35 cellular contexts compared by ENCODE assay signal in genomic region chr20:52064936-52065335, GRCh38.
"Had no signal": no experiment of that assay in that cellular context is flagged by ENCODE, and none has a peak within 500 bp of the region (broad histone marks: within the 10 kb centered on the region; RNA-seq: fewer than 3 reads in every experiment).

No MANE protein-coding gene starts in this region.

- H3K27me3 ChIP-seq: MG63 had no signal

- H3K36me3 ChIP-seq: MG63 had no signal

- DNase-seq: Karpas-422, Kasumi-1, MG63, MM.1S, MV-4-11, NCI-H1048, NCI-H1092, NCI-H1092 treated with DMSO at 0.1 percent for 48 hours, NCI-H1105, NCI-H1105 treated with DMSO at 0.1 percent for 48 hours, NCI-H1417, NCI-H1417 treated with DMSO at 0.1 percent for 48 hours, NCI-H1436, NCI-H1436 treated with DMSO at 0.1 percent for 48 hours, NCI-H146, NCI-H1694, NCI-H1694 treated with DMSO at 0.1 percent for 48 hours, NCI-H187, NCI-H187 treated with DMSO at 0.1 percent for 48 hours, NCI-H1930, NCI-H2029, NCI-H2029 treated with DMSO at 0.1 percent for 48 hours, NCI-H2081, NCI-H2081 treated with DMSO at 0.1 percent for 48 hours, NCI-H2107, NCI-H2171, NCI-H2171 treated with DMSO at 0.1 percent for 48 hours, NCI-H2227 treated with DMSO at 0.1 percent for 48 hours, NCI-H226, NCI-H345, NCI-H446, NCI-H446 treated with DMSO at 0.1 percent for 48 hours, NCI-H510A, NCI-H510A treated with DMSO at 0.1 percent for 48 hours, NCI-H524 had no signal

- H3K4me3 ChIP-seq: MG63 had no signal
